Comparison of ENCODE assay signal across 21 cellular contexts in the genomic region with DNA sequence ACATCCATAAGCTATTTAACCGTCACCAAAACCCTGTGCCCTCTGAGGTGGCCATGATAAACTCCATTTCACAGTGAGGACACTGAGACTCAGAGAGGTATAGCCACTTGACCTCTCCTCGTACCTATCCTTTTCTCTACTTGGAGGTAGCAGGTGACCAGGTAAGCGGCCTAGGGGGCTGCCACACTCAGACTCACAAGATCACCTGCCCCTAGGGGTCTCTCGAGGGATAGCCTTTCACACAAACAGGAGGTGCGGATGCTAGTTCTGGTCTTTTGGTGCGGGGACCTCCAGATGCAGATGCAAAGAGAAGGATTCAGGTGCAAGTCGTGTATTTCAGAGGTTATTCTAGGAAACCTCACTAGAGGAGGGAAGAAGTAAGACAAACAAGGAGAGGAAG. TPM values are rescaled to one million over a fixed set of nuclear protein-coding genes. Genes with fewer than 3 reads are reported as not detected.
"Had no signal": no experiment of that assay in that cellular context is flagged by ENCODE, and none has a peak within 500 bp of the region (broad histone marks: within the 10 kb centered on the region; RNA-seq: fewer than 3 reads in every experiment).

No MANE protein-coding gene starts in this region.

- H3K4me1 Mint-ChIP-seq: activated naive CD8-positive, alpha-beta T cell treated with anti-CD3 and anti-CD28 coated beads for 36 hours had no signal

- H3K4me3 ChIP-seq: breast epithelium, dorsolateral prefrontal cortex, esophagus squamous epithelium, left ventricle myocardium inferior, pancreas, upper lobe of right lung had no signal

- H3K36me3 Mint-ChIP-seq: activated CD4-positive, alpha-beta memory T cell treated with anti-CD3 and anti-CD28 coated beads for 36 hours; activated naive CD8-positive, alpha-beta T cell treated with anti-CD3 and anti-CD28 coated beads for 36 hours had no signal

- H3K9me3 Mint-ChIP-seq: activated CD4-positive, alpha-beta memory T cell treated with anti-CD3 and anti-CD28 coated beads for 36 hours; activated naive CD8-positive, alpha-beta T cell treated with anti-CD3 and anti-CD28 coated beads for 36 hours; activated T-cell treated with anti-CD3 and anti-CD28 coated beads, Interleukin-2, amount 50 U/mL, for 4 hours; stimulated activated naive CD8-positive, alpha-beta T cell treated with anti-CD3 and anti-CD28 coated beads, Interleukin-15, Interleukin-2, amounts not matched to agents 100 ng/mL and 50 ng/mL, for 24 hours had no signal

- ATAC-seq: activated T-cell treated with anti-CD3 and anti-CD28 coated beads, Interleukin-2, amount 50 U/mL, for 4 hours; foreskin keratinocyte; pancreas had no signal

- H3K27ac ChIP-seq: breast epithelium, dorsolateral prefrontal cortex, esophagus squamous epithelium, foreskin keratinocyte, left ventricle myocardium inferior, pancreas, upper lobe of right lung had no signal

- H3K27me3 ChIP-seq: foreskin keratinocyte, pancreas, upper lobe of right lung had no signal

- H3K4me3 Mint-ChIP-seq: activated CD4-positive, alpha-beta memory T cell treated with anti-CD3 and anti-CD28 coated beads for 36 hours; activated naive CD8-positive, alpha-beta T cell treated with anti-CD3 and anti-CD28 coated beads for 36 hours; activated T-cell treated with anti-CD3 and anti-CD28 coated beads, Interleukin-2, amount 50 U/mL, for 4 hours; stimulated activated naive CD8-positive, alpha-beta T cell treated with anti-CD3 and anti-CD28 coated beads, Interleukin-15, Interleukin-2, amounts not matched to agents 100 ng/mL and 50 ng/mL, for 24 hours had no signal

- H3K36me3 ChIP-seq: breast epithelium, esophagus squamous epithelium, left ventricle myocardium inferior, pancreas, upper lobe of right lung had no signal

- DNase-seq: activated CD4-positive, alpha-beta memory T cell treated with anti-CD3 and anti-CD28 coated beads for 36 hours; activated gamma-delta T cell treated with Interleukin-2 at 50 U/mL for 16 hours; activated naive CD8-positive, alpha-beta T cell treated with anti-CD3 and anti-CD28 coated beads for 36 hours; activated T-cell treated with anti-CD3 and anti-CD28 coated beads, Interleukin-2, amount 50 U/mL, for 4 hours; anterior cingulate cortex; dorsolateral prefrontal cortex; esophagus squamous epithelium; foreskin keratinocyte; left ventricle myocardium inferior; pancreas; stimulated activated CD4-positive, alpha-beta T cell treated with anti-CD3 and anti-CD28 coated beads, Interleukin-4, amount 100 ng/mL, for 1 hour; stimulated activated CD8-positive, alpha-beta memory T cell treated with anti-CD3 and anti-CD28 coated beads, Interleukin-4, amount 100 ng/mL, for 48 hours; upper lobe of right lung had no signal

- H3K9me3 ChIP-seq: breast epithelium, esophagus squamous epithelium, pancreas, upper lobe of right lung had no signal

- H3K4me1 ChIP-seq: breast epithelium, esophagus squamous epithelium, foreskin keratinocyte, left ventricle myocardium inferior, pancreas, upper lobe of right lung had no signal

- H3K27ac Mint-ChIP-seq: activated CD4-positive, alpha-beta memory T cell treated with anti-CD3 and anti-CD28 coated beads for 36 hours; activated naive CD8-positive, alpha-beta T cell treated with anti-CD3 and anti-CD28 coated beads for 36 hours; stimulated activated naive CD8-positive, alpha-beta T cell treated with anti-CD3 and anti-CD28 coated beads, Interleukin-15, Interleukin-2, amounts not matched to agents 100 ng/mL and 50 ng/mL, for 24 hours had no signal

RNA-seq across cellular contexts. Expression of gene MS4A18, which starts 14.6 kb away (rescaled TPM):
- total RNA-seq: activated CD4-positive, alpha-beta memory T cell treated with anti-CD3 and anti-CD28 coated beads for 36 hours; activated naive CD8-positive, alpha-beta T cell treated with anti-CD3 and anti-CD28 coated beads for 36 hours; activated T-cell treated with anti-CD3 and anti-CD28 coated beads, Interleukin-2, amount 50 U/mL, for 4 hours; breast epithelium; cerebellum; dorsolateral prefrontal cortex; esophagus squamous epithelium; foreskin keratinocyte; left ventricle myocardium inferior; mesenteric fat pad; pancreas; renal cortical epithelial cell; T-helper 2 cell treated with Interferon-gamma antibody and Interleukin-4, amounts not matched to agents 100 ng/mL and 5 ng/mL, for 36 hours; temporal lobe; upper lobe of right lung had no signal
- polyA plus RNA-seq: foreskin keratinocyte, keratinocyte, pancreas had no signal

RNA-seq across cellular contexts. Expression of gene MS4A15, which starts 17.6 kb away (rescaled TPM):
- total RNA-seq: activated CD4-positive, alpha-beta memory T cell treated with anti-CD3 and anti-CD28 coated beads for 36 hours; activated naive CD8-positive, alpha-beta T cell treated with anti-CD3 and anti-CD28 coated beads for 36 hours; activated T-cell treated with anti-CD3 and anti-CD28 coated beads, Interleukin-2, amount 50 U/mL, for 4 hours; breast epithelium; cerebellum; esophagus squamous epithelium; foreskin keratinocyte; left ventricle myocardium inferior; mesenteric fat pad; renal cortical epithelial cell; T-helper 2 cell treated with Interferon-gamma antibody and Interleukin-4, amounts not matched to agents 100 ng/mL and 5 ng/mL, for 36 hours; temporal lobe had no signal
- polyA plus RNA-seq: foreskin keratinocyte, pancreas had no signal

RNA-seq across cellular contexts. Expression of gene MS4A8, which starts 39.7 kb away (rescaled TPM):
- total RNA-seq: activated CD4-positive, alpha-beta memory T cell treated with anti-CD3 and anti-CD28 coated beads for 36 hours; activated naive CD8-positive, alpha-beta T cell treated with anti-CD3 and anti-CD28 coated beads for 36 hours; activated T-cell treated with anti-CD3 and anti-CD28 coated beads, Interleukin-2, amount 50 U/mL, for 4 hours; esophagus squamous epithelium; foreskin keratinocyte; left ventricle myocardium inferior; renal cortical epithelial cell; T-helper 2 cell treated with Interferon-gamma antibody and Interleukin-4, amounts not matched to agents 100 ng/mL and 5 ng/mL, for 36 hours; temporal lobe; upper lobe of right lung had no signal
- polyA plus RNA-seq: foreskin keratinocyte, keratinocyte had no signal

RNA-seq across cellular contexts. Expression of gene MS4A10, which starts 46.0 kb away (rescaled TPM):
- total RNA-seq: activated CD4-positive, alpha-beta memory T cell treated with anti-CD3 and anti-CD28 coated beads for 36 hours; activated naive CD8-positive, alpha-beta T cell treated with anti-CD3 and anti-CD28 coated beads for 36 hours; activated T-cell treated with anti-CD3 and anti-CD28 coated beads, Interleukin-2, amount 50 U/mL, for 4 hours; breast epithelium; cerebellum; esophagus squamous epithelium; foreskin keratinocyte; left ventricle myocardium inferior; mesenteric fat pad; pancreas; renal cortical epithelial cell; T-helper 2 cell treated with Interferon-gamma antibody and Interleukin-4, amounts not matched to agents 100 ng/mL and 5 ng/mL, for 36 hours; temporal lobe; upper lobe of right lung had no signal
- polyA plus RNA-seq: foreskin keratinocyte, keratinocyte, pancreas had no signal
